Comparison of ENCODE assay signal across 11 cellular contexts in genomic region chr1:243345205-243345604, GRCh38.
DNase-seq lines count a peak whose midpoint lies in the region; ATAC-seq and TF ChIP-seq lines count a peak whose summit lies in the region.
"Had no signal": no experiment of that assay in that cellular context is flagged by ENCODE, and none has a peak within 500 bp of the region (broad histone marks: within the 10 kb centered on the region; RNA-seq: fewer than 3 reads in every experiment).

No MANE protein-coding gene starts in this region.

- peak; percentile 51 for TF ChIP-seq RAD21 in neural cell (conservative IDR thresholded peaks at IDR 0.05)

- TF ChIP-seq EP300 in neural cell (conservative IDR thresholded peaks at IDR 0.05; ENCODE audit: poor library complexity, severe bottlenecking): no peak

- H3K27ac Mint-ChIP-seq in WTC11 (no peak overlapping the region), glutamatergic neuron (ENCODE audit: unreplicated experiment) (no peak overlapping the region)
- H3K27ac Mint-ChIP-seq: stimulated activated memory B cell treated with anti-CD40 and anti-IgM and Interleukin-4, amounts not matched to agents 10 μg/mL and 1 μg/mL and 100 μg/mL, for 72 hours had no signal

- H3K9me3 ChIP-seq in neural cell (ENCODE audit: low read length) (no peaks in the 10 kb centered on the region), lower lobe of right lung (no peaks in the 10 kb centered on the region), Peyer's patch (no peaks in the 10 kb centered on the region)

- TF ChIP-seq CTCF in GM10266 (IDR thresholded peaks at IDR 0.05; ENCODE audit: control insufficient read depth, insufficient read depth, low read depth, missing control alignments): peak; percentile 37
- TF ChIP-seq CTCF in KMS-11 (conservative IDR thresholded peaks at IDR 0.05; ENCODE audit: low read depth, low read length): peak; percentile 45
- TF ChIP-seq CTCF in astrocyte of the spinal cord (IDR thresholded peaks at IDR 0.05; ENCODE audit: low read depth, low read length): no peak
- TF ChIP-seq CTCF in neural cell (IDR thresholded peaks at IDR 0.05; ENCODE audit: poor library complexity, severe bottlenecking): peak; percentile 31
- TF ChIP-seq CTCF in lower lobe of right lung (IDR thresholded peaks at IDR 0.05): no peak
- TF ChIP-seq CTCF in Peyer's patch (IDR thresholded peaks at IDR 0.05): peak in 1 of 6 experiments; percentile 8
- TF ChIP-seq CTCF in WTC11 (IDR thresholded peaks at IDR 0.05): no peak
- TF ChIP-seq CTCF in glutamatergic neuron (IDR thresholded peaks at IDR 0.05; ENCODE audit: partially characterized antibody, unreplicated experiment): no peak

- H3K4me3 Mint-ChIP-seq in WTC11 (no peak overlapping the region), glutamatergic neuron (ENCODE audit: unreplicated experiment) (no peak overlapping the region)
- H3K4me3 Mint-ChIP-seq: stimulated activated memory B cell treated with anti-CD40 and anti-IgM and Interleukin-4, amounts not matched to agents 10 μg/mL and 1 μg/mL and 100 μg/mL, for 72 hours had no signal

- no peaks in the 10 kb centered on the region for H3K9me3 Mint-ChIP-seq in WTC11
- no peaks in the 10 kb centered on the region for H3K9me3 Mint-ChIP-seq in glutamatergic neuron (ENCODE audit: unreplicated experiment)
- H3K9me3 Mint-ChIP-seq: stimulated activated memory B cell treated with anti-CD40 and anti-IgM and Interleukin-4, amounts not matched to agents 10 μg/mL and 1 μg/mL and 100 μg/mL, for 72 hours had no signal

- DNase-seq in GM10266 (ENCODE audit: extremely low spot score): no peak
- peak; percentile 18 for DNase-seq in astrocyte of the spinal cord (ENCODE audit: low read depth, low spot score)
- DNase-seq in lower lobe of right lung: no peak
- no peak for DNase-seq in Peyer's patch
- DNase-seq in WTC11 (ENCODE audit: low spot score): no peak
- DNase-seq in glutamatergic neuron: no peak
- DNase-seq: HCEC 1CT, right cardiac atrium had no signal

- H3K27me3 Mint-ChIP-seq in WTC11 (ENCODE audit: low read depth): no peaks in the 10 kb centered on the region
- H3K27me3 Mint-ChIP-seq in glutamatergic neuron (ENCODE audit: unreplicated experiment): no peaks in the 10 kb centered on the region
- H3K27me3 Mint-ChIP-seq: stimulated activated memory B cell treated with anti-CD40 and anti-IgM and Interleukin-4, amounts not matched to agents 10 μg/mL and 1 μg/mL and 100 μg/mL, for 72 hours had no signal

- CTCF ChIA-PET in WTC11 (lab: Charles Lee): no interaction called here

- H3K4me3 ChIP-seq in KMS-11 (IDR thresholded peaks at IDR 0.05; ENCODE audit: insufficient read depth, low read depth, low read length) (no peak overlapping the region), astrocyte of the spinal cord (ENCODE audit: low read depth, low read length) (no peak overlapping the region), neural cell (ENCODE audit: low read length) (no peak overlapping the region), lower lobe of right lung (no peak overlapping the region), Peyer's patch (no peak overlapping the region)

- no peaks in the 10 kb centered on the region for H3K36me3 Mint-ChIP-seq in WTC11
- no peaks in the 10 kb centered on the region for H3K36me3 Mint-ChIP-seq in glutamatergic neuron (ENCODE audit: unreplicated experiment)

- peaks cover 17% of the 10 kb centered on the region for H3K4me1 ChIP-seq in KMS-11 (ENCODE audit: low read depth, poor library complexity, severe bottlenecking)
- no peaks in the 10 kb centered on the region for H3K4me1 ChIP-seq in lower lobe of right lung
- H3K4me1 ChIP-seq in Peyer's patch: no peaks in the 10 kb centered on the region

- in situ Hi-C loops in astrocyte of the spinal cord (cut with HindIII; ENCODE audit: low sequenced_read_pairs): no loop called here

- H3F3A ChIP-seq in neural cell (ENCODE audit: insufficient read depth, low read length, poor library complexity, severe bottlenecking): no peaks in the 10 kb centered on the region

- H3K9ac ChIP-seq in KMS-11: no peak overlapping the region
- no peak overlapping the region for H3K9ac ChIP-seq in neural cell (ENCODE audit: low read length)

- no peak for TF ChIP-seq POLR2A in Peyer's patch (IDR thresholded peaks at IDR 0.05)

- intact Hi-C loops in lower lobe of right lung (cut with DNase I): no loop called here

- H4K20me1 ChIP-seq in KMS-11 (ENCODE audit: insufficient read depth) (no peaks in the 10 kb centered on the region), neural cell (ENCODE audit: insufficient read depth) (no peaks in the 10 kb centered on the region)

- H3K36me3 ChIP-seq in KMS-11 (ENCODE audit: insufficient read depth): no peaks in the 10 kb centered on the region
- H3K36me3 ChIP-seq in neural cell (ENCODE audit: insufficient read depth, low read length): peaks cover 2% of the 10 kb centered on the region
- H3K36me3 ChIP-seq in lower lobe of right lung: peaks cover 35% of the 10 kb centered on the region
- peaks cover 0 to 10% (median 0%) of the 10 kb centered on the region in 3 donors for H3K36me3 ChIP-seq in Peyer's patch

- no peaks in the 10 kb centered on the region for H3K9me2 ChIP-seq in neural cell (ENCODE audit: insufficient read depth, low read length)

- peaks cover 5% of the 10 kb centered on the region for H3K4me1 Mint-ChIP-seq in WTC11
- H3K4me1 Mint-ChIP-seq in glutamatergic neuron (ENCODE audit: low read depth, unreplicated experiment): peaks cover 17% of the 10 kb centered on the region
- H3K4me1 Mint-ChIP-seq: stimulated activated memory B cell treated with anti-CD40 and anti-IgM and Interleukin-4, amounts not matched to agents 10 μg/mL and 1 μg/mL and 100 μg/mL, for 72 hours had no signal

- H2AFZ ChIP-seq in KMS-11 (ENCODE audit: low read depth) (no peak overlapping the region), neural cell (ENCODE audit: low read depth, low read length) (no peak overlapping the region)

- no peak for ATAC-seq in lower lobe of right lung
- ATAC-seq in WTC11: no peak
- ATAC-seq: right cardiac atrium; stimulated activated memory B cell treated with anti-CD40 and anti-IgM and Interleukin-4, amounts not matched to agents 10 μg/mL and 1 μg/mL and 100 μg/mL, for 72 hours had no signal

- H3K79me2 ChIP-seq in KMS-11 (ENCODE audit: insufficient read depth, low read depth) (no peaks in the 10 kb centered on the region), neural cell (replicated peaks; ENCODE audit: insufficient read depth, low read length) (no peaks in the 10 kb centered on the region)

- H3K27ac ChIP-seq in KMS-11 (no peak overlapping the region), neural cell (ENCODE audit: low read length) (no peak overlapping the region), lower lobe of right lung (no peak overlapping the region), Peyer's patch (no peak overlapping the region)

- H3K27me3 ChIP-seq in KMS-11 (ENCODE audit: insufficient read depth, low read depth) (no peaks in the 10 kb centered on the region), neural cell (ENCODE audit: insufficient read depth, low read depth, low read length) (no peaks in the 10 kb centered on the region), lower lobe of right lung (ENCODE audit: low read depth) (no peaks in the 10 kb centered on the region), Peyer's patch (no peaks in the 10 kb centered on the region)

- H3K4me2 ChIP-seq in KMS-11 (peak overlapping the region; percentile 26; the same call in 1 of the 2 replicates), neural cell (ENCODE audit: low read length) (no peak overlapping the region)

- POLR2A ChIA-PET in WTC11 (lab: Charles Lee): no interaction called here

TF ChIP-seq in neural cell, 6 proteins besides CTCF, POLR2A, EP300 and RAD21:
- TF ChIP-seq POLR2AphosphoS5 (IDR thresholded peaks at IDR 0.05): no peak

TF ChIP-seq in WTC11, 78 proteins besides CTCF, POLR2A, EP300 and RAD21 (continues in another document):
- TF ChIP-seq USF2 (CRISPR knock-in tag; IDR thresholded peaks at IDR 0.05) (no peak), FOXK1 (CRISPR knock-in tag; IDR thresholded peaks at IDR 0.05) (no peak), ZNF532 (CRISPR knock-in tag; IDR thresholded peaks at IDR 0.05; ENCODE audit: borderline replicate concordance) (no peak), ZBTB21 (CRISPR knock-in tag; IDR thresholded peaks at IDR 0.05; ENCODE audit: borderline replicate concordance) (no peak), NFE2L1 (CRISPR knock-in tag; IDR thresholded peaks at IDR 0.05) (no peak)

Comparison
In these comparisons a context has a peak if more than half of its experiments do, and no peak if none do; other contexts are left out.
1. CTCF ChIP-seq: peak in GM10266 (single experiment), KMS-11 (single experiment) and neural cell (single experiment); none in astrocyte of the spinal cord (single experiment), lower lobe of right lung (single experiment), WTC11 (single experiment) and glutamatergic neuron (single experiment).